In the genomic region with DNA sequence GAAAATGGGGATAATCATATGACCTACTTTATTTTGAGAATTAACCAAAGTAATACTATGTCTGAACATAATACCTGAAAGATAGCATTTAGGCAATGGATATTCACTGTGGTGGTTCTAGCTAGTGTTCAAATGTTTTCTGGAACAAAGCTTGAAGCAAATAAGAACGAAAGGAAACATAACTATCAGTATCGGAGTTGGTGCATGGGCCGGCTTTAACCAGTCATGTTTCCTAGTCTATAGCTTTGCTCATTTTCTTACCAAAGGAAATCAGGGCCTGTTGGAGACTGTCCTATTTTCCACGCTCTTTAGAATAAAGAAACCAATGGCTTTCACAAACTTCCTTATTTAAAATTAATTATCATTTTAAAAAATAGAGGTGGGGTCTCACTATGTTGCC, we compare ENCODE assay signal across 1 cellular context.
TF ChIP-seq lines count a peak whose summit lies in the region.

No MANE protein-coding gene starts in this region.

TF ChIP-seq in GM23338, 12 proteins besides CTCF, POLR2A, EP300 and RAD21:
- no peak for TF ChIP-seq EZH2phosphoT487 (IDR thresholded peaks at IDR 0.05; ENCODE audit: unreplicated experiment)
- TF ChIP-seq STAT1 (IDR thresholded peaks at IDR 0.05; ENCODE audit: unreplicated experiment), result no peak
- no peak for TF ChIP-seq REST (IDR thresholded peaks at IDR 0.05; ENCODE audit: unreplicated experiment)
